Comparison of ENCODE assay signal across 16 cellular contexts in genomic region chr4:142960867-142961644, GRCh38.
DNase-seq lines count a peak whose midpoint lies in the region; ATAC-seq and TF ChIP-seq lines count a peak whose summit lies in the region.
"Had no signal": no experiment of that assay in that cellular context is flagged by ENCODE, and none has a peak within 500 bp of the region (broad histone marks: within the 10 kb centered on the region; RNA-seq: fewer than 3 reads in every experiment).

No MANE protein-coding gene starts in this region.

- H3K27me3 ChIP-seq in BLaER1 treated with 17β-estradiol and CSF1 and Interleukin-3, amounts not matched to agents 10 nM and 100 nM, result no peaks in the 10 kb centered on the region
- H3K27me3 ChIP-seq in rectal smooth muscle tissue (ENCODE audit: control insufficient read depth, insufficient read depth, low read length) (no peaks in the 10 kb centered on the region), mesendoderm (ENCODE audit: insufficient read depth, low read length, poor library complexity) (no peaks in the 10 kb centered on the region)
- H3K27me3 ChIP-seq: brain microvascular endothelial cell, heart right ventricle had no signal

- no peak overlapping the region for H3K4me3 ChIP-seq in BLaER1 treated with 17β-estradiol and CSF1 and Interleukin-3, amounts not matched to agents 10 nM and 100 nM
- no peak overlapping the region for H3K4me3 ChIP-seq in NB4 (ENCODE audit: low read depth, low read length)
- H3K4me3 ChIP-seq in rectal smooth muscle tissue (ENCODE audit: low read length), result no peak overlapping the region
- H3K4me3 ChIP-seq in mesendoderm (ENCODE audit: low read length), result no peak overlapping the region
- H3K4me3 ChIP-seq: heart right ventricle had no signal

- no peak for TF ChIP-seq POLR2A in NB4 (IDR thresholded peaks at IDR 0.05; ENCODE audit: extremely low read depth, insufficient read length)

- intact Hi-C loops in left ventricle myocardium superior (cut with micrococcal nuclease), result no loop called here

- no peak overlapping the region for H3K56ac ChIP-seq in mesendoderm (ENCODE audit: low read length)

- H3K18ac ChIP-seq in mesendoderm (ENCODE audit: low read length), result no peak overlapping the region

- no peak overlapping the region for H3K4ac ChIP-seq in mesendoderm (ENCODE audit: low read depth, low read length)

- no peaks in the 10 kb centered on the region for H3K79me1 ChIP-seq in mesendoderm (ENCODE audit: low read length)

- peaks cover 3 to 20% (median 10%) of the 10 kb centered on the region in 11 experiments; a peak in 19 of 22 replicates for H3K9me3 ChIP-seq in BLaER1 treated with 17β-estradiol and CSF1 and Interleukin-3, amounts not matched to agents 10 nM and 100 nM (replicated peaks in 1 of 11)
- H3K9me3 ChIP-seq: heart right ventricle, SK-N-SH had no signal

- H3K36me3 Mint-ChIP-seq in activated CD4-positive, alpha-beta memory T cell treated with anti-CD3 and anti-CD28 coated beads, Interleukin-2, amount 10 ng/mL, durations not matched to agents 7 days and 5 days (ENCODE audit: low read depth), result no peaks in the 10 kb centered on the region
- H3K36me3 Mint-ChIP-seq: activated naive CD4-positive, alpha-beta T cell treated with anti-CD3 and anti-CD28 coated beads, Interleukin-2, amount 50 U/mL, for 24 hours; stimulated activated effector memory CD8-positive, alpha-beta T cell treated with anti-CD3 and anti-CD28 coated beads, Interleukin-12 subunit alpha, Interleukin-12 subunit beta, amount 100 ng/mL, for 72 hours had no signal

- ATAC-seq in left ventricle myocardium superior, result peak; percentile 81
- ATAC-seq: stimulated activated effector memory CD8-positive, alpha-beta T cell treated with anti-CD3 and anti-CD28 coated beads, Interleukin-12 subunit alpha, Interleukin-12 subunit beta, amount 100 ng/mL, for 72 hours had no signal

- H4K8ac ChIP-seq in mesendoderm (ENCODE audit: low read depth, low read length), result no peak overlapping the region

- H3K9me3 Mint-ChIP-seq in activated CD4-positive, alpha-beta memory T cell treated with anti-CD3 and anti-CD28 coated beads, Interleukin-2, amount 10 ng/mL, durations not matched to agents 7 days and 5 days, result no peaks in the 10 kb centered on the region
- H3K9me3 Mint-ChIP-seq: stimulated activated effector memory CD8-positive, alpha-beta T cell treated with anti-CD3 and anti-CD28 coated beads, Interleukin-12 subunit alpha, Interleukin-12 subunit beta, amount 100 ng/mL, for 72 hours had no signal

- TF ChIP-seq CTCF in NB4 (IDR thresholded peaks at IDR 0.05; ENCODE audit: low read depth, low read length), result no peak

- peaks cover 5% of the 10 kb centered on the region for H3K27me3 Mint-ChIP-seq in activated CD4-positive, alpha-beta memory T cell treated with anti-CD3 and anti-CD28 coated beads, Interleukin-2, amount 10 ng/mL, durations not matched to agents 7 days and 5 days

- H3K27ac ChIP-seq in BLaER1 treated with 17β-estradiol and CSF1 and Interleukin-3, amounts not matched to agents 10 nM and 100 nM, result peak overlapping the region in 9 of 11 experiments; percentile 26 to 85 (median 71); a peak in 16 of 22 replicates
- peak overlapping the region; percentile 79 for H3K27ac ChIP-seq in rectal smooth muscle tissue (ENCODE audit: low read depth, low read length)
- H3K27ac ChIP-seq in mesendoderm (ENCODE audit: low read depth, low read length), result no peak overlapping the region
- H3K27ac ChIP-seq: brain microvascular endothelial cell had no signal

- CTCF ChIA-PET in activated CD4-positive, alpha-beta memory T cell treated with anti-CD3 and anti-CD28 coated beads, Interleukin-2, amount 10 ng/mL, durations not matched to agents 7 days and 5 days (lab: Charles Lee), result interaction anchor here (0.6 kb wide), 1 partner anchor 49 kb away, joined by 3 read pairs; no protein-coding TSS in a partner anchor

- H3K4me1 ChIP-seq in BLaER1 treated with 17β-estradiol and CSF1 and Interleukin-3, amounts not matched to agents 10 nM and 100 nM, result peaks cover 0 to 41% (median 15%) of the 10 kb centered on the region in 10 experiments; a peak in 12 of 20 replicates
- H3K4me1 ChIP-seq in rectal smooth muscle tissue (ENCODE audit: control insufficient read depth, insufficient read depth, low read length), result peaks cover 20% of the 10 kb centered on the region
- no peaks in the 10 kb centered on the region for H3K4me1 ChIP-seq in mesendoderm (ENCODE audit: control insufficient read depth, low read depth, low read length)

- no peaks in the 10 kb centered on the region for H3K36me3 ChIP-seq in BLaER1 treated with 17β-estradiol and CSF1 and Interleukin-3, amounts not matched to agents 10 nM and 100 nM
- H3K36me3 ChIP-seq in rectal smooth muscle tissue (ENCODE audit: control insufficient read depth, insufficient read depth, low read length), result no peaks in the 10 kb centered on the region
- H3K36me3 ChIP-seq in mesendoderm (ENCODE audit: control insufficient read depth, insufficient read depth, low read length), result no peaks in the 10 kb centered on the region
- H3K36me3 ChIP-seq: brain microvascular endothelial cell, heart right ventricle had no signal

- POLR2A ChIA-PET in activated CD4-positive, alpha-beta memory T cell treated with anti-CD3 and anti-CD28 coated beads, Interleukin-2, amount 10 ng/mL, durations not matched to agents 7 days and 5 days (lab: Charles Lee), result no interaction called here

- H3K4me3 Mint-ChIP-seq in activated CD4-positive, alpha-beta memory T cell treated with anti-CD3 and anti-CD28 coated beads, Interleukin-2, amount 10 ng/mL, durations not matched to agents 7 days and 5 days, result no peak overlapping the region
- H3K4me3 Mint-ChIP-seq: activated naive CD4-positive, alpha-beta T cell treated with anti-CD3 and anti-CD28 coated beads, Interleukin-2, amount 50 U/mL, for 24 hours; stimulated activated effector memory CD8-positive, alpha-beta T cell treated with anti-CD3 and anti-CD28 coated beads, Interleukin-12 subunit alpha, Interleukin-12 subunit beta, amount 100 ng/mL, for 72 hours had no signal

- no peaks in the 10 kb centered on the region for H4K20me1 ChIP-seq in BLaER1 treated with 17β-estradiol and CSF1 and Interleukin-3, amounts not matched to agents 10 nM and 100 nM

- no peaks in the 10 kb centered on the region for H3K4me1 Mint-ChIP-seq in activated CD4-positive, alpha-beta memory T cell treated with anti-CD3 and anti-CD28 coated beads, Interleukin-2, amount 10 ng/mL, durations not matched to agents 7 days and 5 days
- H3K4me1 Mint-ChIP-seq: activated naive CD4-positive, alpha-beta T cell treated with anti-CD3 and anti-CD28 coated beads, Interleukin-2, amount 50 U/mL, for 24 hours; stimulated activated effector memory CD8-positive, alpha-beta T cell treated with anti-CD3 and anti-CD28 coated beads, Interleukin-12 subunit alpha, Interleukin-12 subunit beta, amount 100 ng/mL, for 72 hours had no signal

- no peak overlapping the region for H2BK5ac ChIP-seq in mesendoderm (ENCODE audit: low read length)

- no peaks in the 10 kb centered on the region for H3K79me2 ChIP-seq in mesendoderm (ENCODE audit: control insufficient read depth, insufficient read depth, low read length)

- no peak overlapping the region for H3K23ac ChIP-seq in mesendoderm (ENCODE audit: low read length)

- H2AK5ac ChIP-seq in mesendoderm (ENCODE audit: low read length), result no peak overlapping the region

- peak overlapping the region in 7 of 11 experiments; percentile 11 to 78 (median 54); a peak in 11 of 22 replicates for H3K4me2 ChIP-seq in BLaER1 treated with 17β-estradiol and CSF1 and Interleukin-3, amounts not matched to agents 10 nM and 100 nM
- H3K4me2 ChIP-seq in mesendoderm (ENCODE audit: low read length), result no peak overlapping the region
- H3K4me2 ChIP-seq: SK-N-SH had no signal

- peak; percentile 1 for DNase-seq in NB4 (ENCODE audit: low read depth)
- DNase-seq in left ventricle myocardium superior, result no peak
- DNase-seq in activated CD4-positive, alpha-beta memory T cell treated with anti-CD3 and anti-CD28 coated beads, Interleukin-2, amount 10 ng/mL, durations not matched to agents 7 days and 5 days, result no peak
- DNase-seq in activated naive CD4-positive, alpha-beta T cell (lab: John Stamatoyannopoulos, UW), result no peak
- no peak for DNase-seq in mesendoderm
- DNase-seq in NCI-H2029 treated with DMSO at 0.1 percent for 48 hours (lab: John Stamatoyannopoulos, UW), result no peak
- DNase-seq: activated T-cell treated with anti-CD3 and anti-CD28 coated beads, Interleukin-2, amount 50 U/mL, for 1 hour; brain microvascular endothelial cell; dermis blood vessel endothelial cell; heart right ventricle; NCI-H345; SK-N-SH had no signal

- H4K5ac ChIP-seq in mesendoderm (ENCODE audit: low read length), result no peak overlapping the region

- no peak overlapping the region for H2BK15ac ChIP-seq in mesendoderm (replicated peaks; ENCODE audit: low read depth)

- WGBS in mesendoderm (ENCODE audit: extremely low coverage, insufficient coverage, low lambda C conversion rate), result 100% methylated on average over 1 of the region's 6 CpGs

- H2BK120ac ChIP-seq in mesendoderm (ENCODE audit: low read depth, low read length), result no peak overlapping the region

- H3K27ac Mint-ChIP-seq in activated CD4-positive, alpha-beta memory T cell treated with anti-CD3 and anti-CD28 coated beads, Interleukin-2, amount 10 ng/mL, durations not matched to agents 7 days and 5 days, result no peak overlapping the region
- H3K27ac Mint-ChIP-seq: activated naive CD4-positive, alpha-beta T cell treated with anti-CD3 and anti-CD28 coated beads, Interleukin-2, amount 50 U/mL, for 24 hours; stimulated activated effector memory CD8-positive, alpha-beta T cell treated with anti-CD3 and anti-CD28 coated beads, Interleukin-12 subunit alpha, Interleukin-12 subunit beta, amount 100 ng/mL, for 72 hours had no signal

- H3K9ac ChIP-seq in BLaER1 treated with 17β-estradiol and CSF1 and Interleukin-3, amounts not matched to agents 10 nM and 100 nM, result peak overlapping the region in 5 of 11 experiments; percentile 26 to 63 (median 55); a peak in 4 of 22 replicates
- H3K9ac ChIP-seq in rectal smooth muscle tissue (ENCODE audit: low read length), result no peak overlapping the region
- no peak overlapping the region for H3K9ac ChIP-seq in mesendoderm (ENCODE audit: low read length)
- H3K9ac ChIP-seq: SK-N-SH had no signal
